27 cellular contexts compared by ENCODE assay signal in the genomic region with DNA sequence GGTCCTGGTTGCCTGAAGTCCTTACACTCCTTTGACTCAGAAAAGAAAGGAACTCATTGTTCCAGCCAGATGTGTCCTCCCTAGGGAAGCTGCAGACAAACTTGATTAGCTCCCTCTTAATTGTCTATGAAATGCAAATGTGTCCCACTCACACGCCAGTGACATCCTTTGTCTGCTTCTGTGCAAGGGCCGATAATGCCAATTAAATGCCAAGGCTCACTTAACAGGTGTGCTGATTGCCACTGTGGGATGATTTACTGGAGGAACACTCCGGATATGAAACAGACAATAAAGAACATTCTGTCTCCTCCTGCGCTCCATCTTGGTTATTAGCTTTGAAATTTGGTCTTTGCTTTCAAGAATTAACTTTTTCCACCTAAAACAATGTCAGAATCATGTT.
"Had no signal": no experiment of that assay in that cellular context is flagged by ENCODE, and none has a peak within 500 bp of the region (broad histone marks: within the 10 kb centered on the region; RNA-seq: fewer than 3 reads in every experiment).

No MANE protein-coding gene starts in this region.

- H3K4me3 ChIP-seq: colonic mucosa, heart right ventricle, lower lobe of right lung, prostate gland, right atrium auricular region, smooth muscle cell, thyroid gland, vagina had no signal

- DNase-seq: colonic mucosa; effector CD8-positive, alpha-beta T cell; endodermal cell; foreskin keratinocyte; glutamatergic neuron; heart right ventricle; hippocampal formation; immature natural killer cell; islet precursor cell; kidney glomerular epithelial cell; left ventricle myocardium superior; lower lobe of right lung; naive B cell; stimulated activated CD4-positive, alpha-beta T cell treated with anti-CD3 and anti-CD28 coated beads, Interleukin-12 subunit alpha, Interleukin-12 subunit beta, amount 100 ng/mL, for 4 hours; stimulated activated CD4-positive, alpha-beta T cell treated with anti-CD3 and anti-CD28 coated beads, Interleukin-1b, Interleukin-23, amount 100 ng/mL, for 48 hours; stimulated activated CD4-positive, alpha-beta T cell treated with anti-CD3 and anti-CD28 coated beads, Interleukin-4, amount 100 ng/mL, for 1 hour; stimulated activated CD8-positive, alpha-beta memory T cell treated with anti-CD3 and anti-CD28 coated beads, Interleukin-4, amount 100 ng/mL, for 48 hours; stimulated activated naive CD4-positive, alpha-beta T cell; stimulated activated naive CD8-positive, alpha-beta T cell treated with anti-CD3 and anti-CD28 coated beads, Interleukin-15, amount 100 ng/mL, for 72 hours; thyroid gland; trophoblast cell had no signal

- H3K36me3 ChIP-seq: colonic mucosa, heart right ventricle, lower lobe of right lung, prostate gland, right atrium auricular region, thyroid gland, vagina had no signal

- H3K27ac ChIP-seq: colonic mucosa, epithelial cell of prostate, foreskin keratinocyte, heart right ventricle, lower lobe of right lung, parathyroid adenoma, prostate gland, right atrium auricular region, thyroid gland, vagina had no signal

- H3K9me3 ChIP-seq: colonic mucosa, lower lobe of right lung, prostate gland, thyroid gland, vagina had no signal

- H3K4me1 ChIP-seq: colonic mucosa, foreskin keratinocyte, heart right ventricle, lower lobe of right lung, parathyroid adenoma, prostate gland, right atrium auricular region, thyroid gland, vagina had no signal

- H3K27me3 ChIP-seq: colonic mucosa, foreskin keratinocyte, heart right ventricle, right atrium auricular region, thyroid gland, vagina had no signal
